ENCODE assay signal across 8 cellular contexts in the genomic region with DNA sequence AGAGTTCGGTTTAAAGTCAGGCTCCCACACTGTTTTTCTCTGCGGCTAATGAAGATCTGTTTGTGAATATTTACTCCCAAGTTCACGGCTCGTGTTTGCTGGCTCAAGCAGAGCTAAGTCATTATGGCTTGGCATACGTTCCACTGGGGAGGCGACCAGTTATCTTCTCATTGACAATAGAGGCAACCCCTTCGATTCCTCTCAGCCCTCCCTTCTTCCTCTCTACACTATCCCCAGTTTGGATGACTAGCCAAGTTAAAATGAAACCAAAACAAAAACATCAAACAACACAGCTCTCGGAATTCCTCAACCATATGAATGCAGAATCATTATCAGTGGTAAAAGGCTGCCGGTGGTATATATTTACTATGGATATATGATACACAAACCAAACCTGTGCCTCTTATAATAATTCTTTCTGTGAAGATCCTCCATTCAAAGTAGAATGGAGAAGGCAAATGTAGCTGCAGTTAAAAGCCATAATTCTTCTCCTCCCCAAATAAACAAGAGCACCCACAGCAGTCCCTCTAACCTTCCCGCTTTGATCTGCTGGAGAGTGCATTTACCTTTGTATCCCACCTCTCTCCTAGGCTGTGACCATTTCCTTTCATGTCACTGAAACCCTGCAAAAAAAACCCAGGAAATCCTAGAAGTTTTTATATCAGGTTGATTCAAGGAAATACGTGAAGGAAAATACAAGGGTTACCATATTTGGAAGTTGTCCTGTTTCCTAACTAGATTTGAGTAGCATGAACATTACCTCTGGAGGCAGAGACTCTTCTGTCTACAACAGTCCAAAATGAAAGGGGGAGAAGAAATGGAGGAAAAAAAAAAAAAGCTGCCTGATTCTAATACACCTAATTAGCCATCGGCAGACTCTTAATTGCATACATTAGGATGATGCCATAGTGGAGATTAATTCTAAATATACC.
DNase-seq lines count a peak whose midpoint lies in the region; ATAC-seq, FAIRE-seq and TF ChIP-seq lines count a peak whose summit lies in the region.

No MANE protein-coding gene starts in this region.

- H3K9me3 Mint-ChIP-seq in activated B cell treated with CpG ODN at 0.5 μM for 24 hours (no peaks in the 10 kb centered on the region), type B pancreatic cell (no peaks in the 10 kb centered on the region)

- H3K9me3 ChIP-seq in BE2C = no peaks in the 10 kb centered on the region

- H3K36me3 Mint-ChIP-seq in activated B cell treated with CpG ODN at 0.5 μM for 24 hours (ENCODE audit: low read depth) = no peaks in the 10 kb centered on the region
- H3K36me3 Mint-ChIP-seq in type B pancreatic cell = no peaks in the 10 kb centered on the region

- no peaks in the 10 kb centered on the region for H3K27me3 ChIP-seq in BE2C

- H3K4me1 Mint-ChIP-seq in activated B cell treated with CpG ODN at 0.5 μM for 24 hours (peaks cover 38% of the 10 kb centered on the region), type B pancreatic cell (ENCODE audit: unreplicated experiment) (peaks cover 16% of the 10 kb centered on the region)

- peaks cover 11% of the 10 kb centered on the region for H3K36me3 ChIP-seq in BE2C

- H3K27me3 Mint-ChIP-seq in activated B cell treated with CpG ODN at 0.5 μM for 24 hours (no peaks in the 10 kb centered on the region), type B pancreatic cell (no peaks in the 10 kb centered on the region)

- intact Hi-C loops in activated B cell treated with CpG ODN at 0.5 μM for 24 hours (cut with micrococcal nuclease) = no loop called here

- H3K27ac Mint-ChIP-seq in activated B cell treated with CpG ODN at 0.5 μM for 24 hours (peak overlapping the region; percentile 4), type B pancreatic cell (peak overlapping the region; percentile 3)

- ATAC-seq in GM19463 (IDR thresholded peaks at IDR 0.05; ENCODE audit: unreplicated experiment) = peak; percentile 75
- no peak for ATAC-seq in activated B cell treated with CpG ODN at 0.5 μM for 24 hours (ENCODE audit: low read depth)
- ATAC-seq in HG03342 (IDR thresholded peaks at IDR 0.05; ENCODE audit: unreplicated experiment) = no peak
- no peak for ATAC-seq in HG03457 (IDR thresholded peaks at IDR 0.05; ENCODE audit: unreplicated experiment)

- POLR2A ChIA-PET in activated B cell treated with CpG ODN at 0.5 μM for 24 hours (lab: Charles Lee) = no interaction called here

- H3K4me1 ChIP-seq in BE2C = peaks cover 36% of the 10 kb centered on the region

- CTCF ChIA-PET in activated B cell treated with CpG ODN at 0.5 μM for 24 hours (lab: Charles Lee) = no interaction called here

- H3K4me3 Mint-ChIP-seq in activated B cell treated with CpG ODN at 0.5 μM for 24 hours (peak overlapping the region; percentile 52), type B pancreatic cell (peak overlapping the region; percentile 44)

- no peak for TF ChIP-seq CTCF in BE2C (IDR thresholded peaks at IDR 0.05; ENCODE audit: low read depth, low read length)
- no peak for TF ChIP-seq CTCF in activated B cell treated with CpG ODN at 0.5 μM for 24 hours (IDR thresholded peaks at IDR 0.05)
- TF ChIP-seq CTCF in type B pancreatic cell (conservative IDR thresholded peaks at IDR 0.05) = no peak

- DNase-seq in BE2C (peak; percentile 71), HTR-8/SVneo (ENCODE audit: insufficient read length, low spot score) (peak; percentile 7), activated B cell treated with CpG ODN at 0.5 μM for 24 hours (no peak), kidney glomerular epithelial cell (lab: John Stamatoyannopoulos, UW) (peak; percentile 50), type B pancreatic cell (ENCODE audit: extremely low spot score, unreplicated experiment) (no peak)

- no peak for FAIRE-seq in HTR-8/SVneo (lab: Jason Lieb, UNC)

- H3K4me3 ChIP-seq in BE2C (ENCODE audit: low read depth, low read length) = peak overlapping the region; percentile 47

Comparison
In these comparisons a context has a peak if more than half of its experiments do, and no peak if none do; other contexts are left out.
1. DNase-seq: peak in BE2C (single experiment), HTR-8/SVneo (single experiment) and kidney glomerular epithelial cell (single experiment); none in activated B cell treated with CpG ODN at 0.5 μM for 24 hours (single experiment) and type B pancreatic cell (single experiment).